Comparison of ENCODE assay signal across 14 cellular contexts in genomic region chr2:20403693-20404381, GRCh38. TPM values are rescaled to one million over a fixed set of nuclear protein-coding genes. Genes with fewer than 3 reads are reported as not detected.
DNase-seq lines count a peak whose midpoint lies in the region; ATAC-seq, FAIRE-seq and TF ChIP-seq lines count a peak whose summit lies in the region.
"Had no signal": no experiment of that assay in that cellular context is flagged by ENCODE, and none has a peak within 500 bp of the region (broad histone marks: within the 10 kb centered on the region; RNA-seq: fewer than 3 reads in every experiment).

No MANE protein-coding gene starts in this region.

- BruUV-seq in endothelial cell of umbilical vein (replicated peaks; lab: Mats Ljungman, UMichigan) = no TSS peak

- intact Hi-C loops in endothelial cell of umbilical vein (cut with micrococcal nuclease) (no loop called here), uterus (cut with DNase I; ENCODE audit: low total_unique reads) (no loop called here)

- no peak overlapping the region for H3K4me3 ChIP-seq in endothelial cell of umbilical vein (replicated peaks in 1 of 3; ENCODE audit: insufficient read depth in 1 of 3, low read depth in 1 of 3, low read length in 3 of 3)
- no peak overlapping the region for H3K4me3 ChIP-seq in uterus
- H3K4me3 ChIP-seq: BLaER1 treated with 17β-estradiol and CSF1 and Interleukin-3, amounts not matched to agents 10 nM and 100 nM had no signal

- no peak for ATAC-seq in GM21390 (IDR thresholded peaks at IDR 0.05; ENCODE audit: unreplicated experiment)
- ATAC-seq in GM18498 (IDR thresholded peaks at IDR 0.05; ENCODE audit: unreplicated experiment) = no peak

- no peak overlapping the region for H3K4me2 ChIP-seq in endothelial cell of umbilical vein (ENCODE audit: insufficient read depth, low read length)
- H3K4me2 ChIP-seq: BLaER1 treated with 17β-estradiol and CSF1 and Interleukin-3, amounts not matched to agents 10 nM and 100 nM had no signal

- CTCF ChIA-PET in endothelial cell of umbilical vein (lab: Charles Lee) = interaction anchor here (0.8 to 12.0 kb wide), 9 partner anchors 7 to 238 kb away, joined by 3 to 225 read pairs (median 4); no protein-coding TSS in a partner anchor

- no peaks in the 10 kb centered on the region for H4K20me1 ChIP-seq in endothelial cell of umbilical vein (replicated peaks; ENCODE audit: control insufficient read depth, extremely low read depth, insufficient read depth, low read length)
- H4K20me1 ChIP-seq: BLaER1 treated with 17β-estradiol and CSF1 and Interleukin-3, amounts not matched to agents 10 nM and 100 nM had no signal

- H3K4me1 ChIP-seq in endothelial cell of umbilical vein (ENCODE audit: control insufficient read depth, extremely low read depth, insufficient read depth, low read length) = no peaks in the 10 kb centered on the region
- no peaks in the 10 kb centered on the region for H3K4me1 ChIP-seq in uterus
- H3K4me1 ChIP-seq: BLaER1 treated with 17β-estradiol and CSF1 and Interleukin-3, amounts not matched to agents 10 nM and 100 nM had no signal

- peak; percentile 56 for FAIRE-seq in endothelial cell of umbilical vein (lab: Jason Lieb, UNC)
- FAIRE-seq: H1 had no signal

- no peak overlapping the region for H3K9ac ChIP-seq in endothelial cell of umbilical vein (replicated peaks; ENCODE audit: extremely low read depth, insufficient read depth, low read length)
- H3K9ac ChIP-seq: BLaER1 treated with 17β-estradiol and CSF1 and Interleukin-3, amounts not matched to agents 10 nM and 100 nM had no signal

- peaks cover 21 to 24% of the 10 kb centered on the region in 2 experiments for H3K27me3 ChIP-seq in endothelial cell of umbilical vein (ENCODE audit: control insufficient read depth in 2 of 2, insufficient read depth in 2 of 2, low read length in 2 of 2)
- H3K27me3 ChIP-seq in uterus = no peaks in the 10 kb centered on the region
- H3K27me3 ChIP-seq: BLaER1 treated with 17β-estradiol and CSF1 and Interleukin-3, amounts not matched to agents 10 nM and 100 nM had no signal

- H3K27ac ChIP-seq in endothelial cell of umbilical vein (ENCODE audit: insufficient read depth, low read depth, low read length) (no peak overlapping the region), uterus (peak overlapping the region; percentile 42 to 57)
- H3K27ac ChIP-seq: BLaER1 treated with 17β-estradiol and CSF1 and Interleukin-3, amounts not matched to agents 10 nM and 100 nM had no signal

- peak; percentile 20 for DNase-seq in activated CD8-positive, alpha-beta memory T cell treated with anti-CD3 and anti-CD28 coated beads, Interleukin-2, amount 50 U/mL, for 48 hours
- DNase-seq in activated CD8-positive, alpha-beta memory T cell treated with anti-CD3 and anti-CD28 coated beads, Interleukin-2, amount 50 U/mL, for 4 hours = no peak
- DNase-seq in endothelial cell of umbilical vein (ENCODE audit: low read depth, low spot score) (no peak), myocyte (ENCODE audit: low read depth) (peak; percentile 84), uterus (no peak), NCI-H82 treated with DMSO at 0.1 percent for 48 hours (lab: John Stamatoyannopoulos, UW; ENCODE audit: unreplicated experiment) (no peak)
- DNase-seq: DMS 273 treated with DMSO at 0.1 percent for 48 hours, KG1, NCI-H1092 treated with DMSO at 0.1 percent for 48 hours, NCI-H187 had no signal

- TF ChIP-seq POLR2A in endothelial cell of umbilical vein (IDR thresholded peaks at IDR 0.05; ENCODE audit: low read depth, low read length) (no peak), uterus (IDR thresholded peaks at IDR 0.05) (no peak)

- POLR2A ChIA-PET in endothelial cell of umbilical vein (lab: Charles Lee) = no interaction called here

- no peaks in the 10 kb centered on the region for H3K79me2 ChIP-seq in endothelial cell of umbilical vein (ENCODE audit: control insufficient read depth, insufficient read depth, low read length)

- dilution Hi-C loops in endothelial cell of umbilical vein (cut with MboI; ENCODE audit: extremely low pct_ligation_motif_present, low sequenced_read_pairs) = no loop called here

- TF ChIP-seq CTCF in endothelial cell of umbilical vein (IDR thresholded peaks at IDR 0.05; ENCODE audit: extremely low read depth in 1 of 2, insufficient read depth in 1 of 2, low read depth in 1 of 2, low read length in 2 of 2) (no peak), uterus (IDR thresholded peaks at IDR 0.05) (no peak)

- no peaks in the 10 kb centered on the region for H3K9me3 ChIP-seq in endothelial cell of umbilical vein (replicated peaks; ENCODE audit: control insufficient read depth, insufficient read depth, low read length)
- H3K9me3 ChIP-seq in uterus = peaks cover 0 to under 1% of the 10 kb centered on the region in 2 donors

- H2AFZ ChIP-seq in endothelial cell of umbilical vein (ENCODE audit: low read depth, low read length) = no peak overlapping the region

- H3K36me3 ChIP-seq in endothelial cell of umbilical vein (ENCODE audit: control insufficient read depth in 2 of 2, extremely low read depth in 1 of 2, insufficient read depth in 2 of 2, low read length in 2 of 2) (no peaks in the 10 kb centered on the region), uterus (no peaks in the 10 kb centered on the region)
- H3K36me3 ChIP-seq: BLaER1 treated with 17β-estradiol and CSF1 and Interleukin-3, amounts not matched to agents 10 nM and 100 nM had no signal

- H3K9me1 ChIP-seq in endothelial cell of umbilical vein (replicated peaks; ENCODE audit: control insufficient read depth, extremely low read depth, insufficient read depth, low read length) = no peaks in the 10 kb centered on the region

TF ChIP-seq in endothelial cell of umbilical vein, 7 proteins besides CTCF, POLR2A, EP300 and RAD21:
- no peak for TF ChIP-seq EZH2 (IDR thresholded peaks at IDR 0.05; ENCODE audit: borderline replicate concordance, low read depth, low read length, severe bottlenecking)
- TF ChIP-seq GATA2 (IDR thresholded peaks at IDR 0.05; ENCODE audit: insufficient read depth, insufficient read length, low read depth, low read length) = no peak
- no peak for TF ChIP-seq FOS (IDR thresholded peaks at IDR 0.05; ENCODE audit: borderline replicate concordance, insufficient read depth, low read length)
- TF ChIP-seq MAX (IDR thresholded peaks at IDR 0.05; ENCODE audit: insufficient read depth, insufficient read length) = no peak
- no peak for TF ChIP-seq JUN (IDR thresholded peaks at IDR 0.05; ENCODE audit: borderline replicate concordance, insufficient read depth, insufficient read length, low read depth)
- TF ChIP-seq MYC (IDR thresholded peaks at IDR 0.05; ENCODE audit: low read depth, low read length) = no peak
- no peak for TF ChIP-seq POLR2AphosphoS5 (IDR thresholded peaks at IDR 0.05; ENCODE audit: insufficient read depth, low read depth, low read length)
TF ChIP-seq in endothelial cell of umbilical vein: peak in this region for 0.

RNA-seq across cellular contexts. Expression of gene RHOB, which starts 43.0 kb away (rescaled TPM):
- total RNA-seq in endothelial cell of umbilical vein (830 and 937 TPM in 2 replicates), myocyte (84.0 and 150 TPM in 2 replicates), uterus (1,000 to 10,000 TPM in 1 of 4 donors, 100 to 1,000 TPM in 3; 242 to 1,280 (median 486) TPM)
- 1,101 and 1,250 TPM in 2 replicates for polyA plus RNA-seq in endothelial cell of umbilical vein
- polyA plus RNA-seq in endothelial cell of umbilical vein (2011; cell fraction: cytosol; rRNA removed) = 523 and 798 TPM in 2 replicates
- 517 and 555 TPM in 2 replicates for polyA plus RNA-seq in endothelial cell of umbilical vein (2011; cell fraction: nucleus; rRNA removed)
- 507 and 871 TPM in 2 replicates for polyA plus RNA-seq in endothelial cell of umbilical vein (2012)
- 476 and 592 TPM in 2 replicates for polyA minus RNA-seq in endothelial cell of umbilical vein
- polyA minus RNA-seq in endothelial cell of umbilical vein (2011; cell fraction: cytosol; rRNA and poly(A)+ RNA removed) = 265 TPM
- 333 and 638 TPM in 2 replicates for polyA minus RNA-seq in endothelial cell of umbilical vein (2011; cell fraction: nucleus; rRNA and poly(A)+ RNA removed)
- polyA plus RNA-seq in myocyte (2012) = 142 TPM

RNA-seq across cellular contexts. Expression of gene PUM2, which starts 53.2 kb away (rescaled TPM):
- total RNA-seq in endothelial cell of umbilical vein (79.2 and 83.7 TPM in 2 replicates), myocyte (25.9 and 27.9 TPM in 2 replicates), uterus (100 to 1,000 TPM in 2 of 4 donors, 10 to 100 TPM in 2; 51.0 to 138 (median 103) TPM)
- 32.9 and 34.6 TPM in 2 replicates for polyA plus RNA-seq in endothelial cell of umbilical vein
- polyA plus RNA-seq in endothelial cell of umbilical vein (2011; cell fraction: cytosol; rRNA removed) = 25.7 and 26.5 TPM in 2 replicates
- polyA plus RNA-seq in endothelial cell of umbilical vein (2011; cell fraction: nucleus; rRNA removed) = 47.8 and 58.0 TPM in 2 replicates
- polyA plus RNA-seq in endothelial cell of umbilical vein (2012) = 39.3 and 44.3 TPM in 2 replicates
- 172 and 191 TPM in 2 replicates for polyA minus RNA-seq in endothelial cell of umbilical vein
- 85.0 TPM for polyA minus RNA-seq in endothelial cell of umbilical vein (2011; cell fraction: cytosol; rRNA and poly(A)+ RNA removed)
- 116 and 160 TPM in 2 replicates for polyA minus RNA-seq in endothelial cell of umbilical vein (2011; cell fraction: nucleus; rRNA and poly(A)+ RNA removed)
- polyA plus RNA-seq in myocyte (2012) = 26.1 TPM

Comparison
In these comparisons a context has a peak if more than half of its experiments do, and no peak if none do; other contexts are left out.
1. DNase-seq: peak in activated CD8-positive, alpha-beta memory T cell treated with anti-CD3 and anti-CD28 coated beads, Interleukin-2, amount 50 U/mL, for 48 hours (single experiment) and myocyte (single experiment); none in activated CD8-positive, alpha-beta memory T cell treated with anti-CD3 and anti-CD28 coated beads, Interleukin-2, amount 50 U/mL, for 4 hours (single experiment), endothelial cell of umbilical vein (single experiment), uterus (0 of 2) and NCI-H82 treated with DMSO at 0.1 percent for 48 hours (single experiment).